In the genomic region with DNA sequence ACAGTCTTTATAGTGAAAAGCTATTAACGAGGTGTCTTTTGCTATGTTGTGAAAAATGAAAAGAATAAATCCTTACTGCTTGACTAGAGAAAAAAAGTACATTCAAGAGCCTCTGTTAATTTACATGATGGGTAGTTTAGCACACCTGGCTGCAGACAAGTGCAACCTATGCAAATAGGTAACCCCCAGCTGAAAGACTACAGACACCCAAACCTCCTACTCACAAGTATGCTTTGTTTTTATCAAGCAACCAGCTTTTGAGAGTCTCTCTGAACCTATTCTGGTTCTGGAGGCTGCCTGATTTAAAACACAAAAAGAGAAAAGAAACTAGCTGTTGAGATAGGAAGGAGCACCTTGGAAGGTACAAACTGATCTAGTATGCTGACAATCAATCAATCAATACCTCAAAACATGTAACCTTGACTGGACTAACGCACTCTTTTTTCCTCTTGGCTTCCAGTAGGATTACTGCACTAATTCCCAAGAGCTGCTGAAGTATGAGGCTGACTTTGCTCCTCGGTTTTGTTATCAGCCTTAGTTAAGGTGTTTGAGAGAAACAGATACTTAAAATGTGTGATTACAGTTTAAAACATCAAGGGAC, we compare ENCODE assay signal across 8 cellular contexts.
DNase-seq lines count a peak whose midpoint lies in the region; ATAC-seq and TF ChIP-seq lines count a peak whose summit lies in the region.

No MANE protein-coding gene starts in this region.

- H3K4me3 ChIP-seq in iPS-18a (ENCODE audit: low read length): peak overlapping the region; percentile 7
- no peak overlapping the region for H3K4me3 ChIP-seq in CD8-positive, alpha-beta memory T cell (ENCODE audit: low read length)

- DNase-seq in GM10248 (ENCODE audit: extremely low spot score) (peak; percentile 26), posterior vena cava (ENCODE audit: low spot score) (no peak), HPDE6-E6E7 (ENCODE audit: extremely low spot score) (no peak)
- DNase-seq in CD8-positive, alpha-beta memory T cell: no peak
- DNase-seq in stimulated activated naive CD8-positive, alpha-beta T cell treated with anti-CD3 and anti-CD28 coated beads, Interleukin-15, amount 100 ng/mL, for 72 hours: no peak

- no peaks in the 10 kb centered on the region for H3K27me3 ChIP-seq in iPS-18a (ENCODE audit: control insufficient read depth, insufficient read depth, low read length)
- H3K27me3 ChIP-seq in CD8-positive, alpha-beta memory T cell (ENCODE audit: insufficient read depth, low read length, poor library complexity, severe bottlenecking): no peaks in the 10 kb centered on the region

- peak; percentile 65 for ATAC-seq in GM21423 (IDR thresholded peaks at IDR 0.05; ENCODE audit: unreplicated experiment)
- ATAC-seq in HG03565 (IDR thresholded peaks at IDR 0.05; ENCODE audit: unreplicated experiment): peak; percentile 78
- no peak for ATAC-seq in stimulated activated naive CD8-positive, alpha-beta T cell treated with anti-CD3 and anti-CD28 coated beads, Interleukin-15, amount 100 ng/mL, for 72 hours

- peaks cover 3 to 15% of the 10 kb centered on the region in 2 donors for H3K27me3 Mint-ChIP-seq in CD8-positive, alpha-beta memory T cell
- H3K27me3 Mint-ChIP-seq in stimulated activated naive CD8-positive, alpha-beta T cell treated with anti-CD3 and anti-CD28 coated beads, Interleukin-15, amount 100 ng/mL, for 72 hours: no peaks in the 10 kb centered on the region

- peak overlapping the region in 1 of 7 donors; percentile 33 for H3K4me3 Mint-ChIP-seq in CD8-positive, alpha-beta memory T cell
- H3K4me3 Mint-ChIP-seq in stimulated activated naive CD8-positive, alpha-beta T cell treated with anti-CD3 and anti-CD28 coated beads, Interleukin-15, amount 100 ng/mL, for 72 hours: peak overlapping the region in 1 of 2 donors; percentile 38

- POLR2A ChIA-PET in GM10248 (lab: Yijun Ruan, JAX): no interaction called here
- POLR2A ChIA-PET in CD8-positive, alpha-beta memory T cell (lab: Charles Lee): no interaction called here

- CTCF ChIA-PET in GM10248 (lab: Yijun Ruan, JAX): interaction anchor here (1.3 to 1.6 kb wide), 3 partner anchors 9 to 222 kb away, joined by 3 to 4 read pairs (median 4); no protein-coding TSS in a partner anchor
- CTCF ChIA-PET in CD8-positive, alpha-beta memory T cell (lab: Charles Lee): no interaction called here

- peaks cover 4% of the 10 kb centered on the region for H3K9me3 ChIP-seq in iPS-18a (ENCODE audit: control insufficient read depth, low read depth, low read length)
- H3K9me3 ChIP-seq in CD8-positive, alpha-beta memory T cell (ENCODE audit: low read length): peaks cover 6% of the 10 kb centered on the region

- H3K36me3 Mint-ChIP-seq in CD8-positive, alpha-beta memory T cell: peaks cover 0 to 10% (median 3%) of the 10 kb centered on the region in 3 donors

- no peak for TF ChIP-seq CTCF in GM10248 (IDR thresholded peaks at IDR 0.05; ENCODE audit: control extremely low read depth, extremely low read depth, low read depth, missing control alignments)

- peaks cover 30% of the 10 kb centered on the region for H3K4me1 ChIP-seq in iPS-18a (ENCODE audit: control insufficient read depth, low read depth, low read length)
- peaks cover 8% of the 10 kb centered on the region for H3K4me1 ChIP-seq in CD8-positive, alpha-beta memory T cell (ENCODE audit: insufficient read depth, low read length)

- intact Hi-C loops in posterior vena cava (cut with DNase I): no loop called here

- peak overlapping the region in 2 of 8 donors; percentile 3 to 47 for H3K27ac Mint-ChIP-seq in CD8-positive, alpha-beta memory T cell
- no peak overlapping the region for H3K27ac Mint-ChIP-seq in stimulated activated naive CD8-positive, alpha-beta T cell treated with anti-CD3 and anti-CD28 coated beads, Interleukin-15, amount 100 ng/mL, for 72 hours

- H3K9ac ChIP-seq in iPS-18a (ENCODE audit: low read length): no peak overlapping the region

- H3K4me1 Mint-ChIP-seq in CD8-positive, alpha-beta memory T cell: peaks cover 9 to 26% (median 16%) of the 10 kb centered on the region in 3 donors
- H3K4me1 Mint-ChIP-seq in stimulated activated naive CD8-positive, alpha-beta T cell treated with anti-CD3 and anti-CD28 coated beads, Interleukin-15, amount 100 ng/mL, for 72 hours: peaks cover 29% of the 10 kb centered on the region

- H3K36me3 ChIP-seq in iPS-18a (ENCODE audit: control insufficient read depth, low read depth, low read length): no peaks in the 10 kb centered on the region
- no peaks in the 10 kb centered on the region for H3K36me3 ChIP-seq in CD8-positive, alpha-beta memory T cell (ENCODE audit: insufficient read depth, low read length)

- H3K9me3 Mint-ChIP-seq in CD8-positive, alpha-beta memory T cell: peaks cover 16 to 26% (median 21%) of the 10 kb centered on the region in 5 donors
- peaks cover 14 to 20% of the 10 kb centered on the region in 2 donors for H3K9me3 Mint-ChIP-seq in stimulated activated naive CD8-positive, alpha-beta T cell treated with anti-CD3 and anti-CD28 coated beads, Interleukin-15, amount 100 ng/mL, for 72 hours

- H3K27ac ChIP-seq in iPS-18a (ENCODE audit: low read length): peak overlapping the region; percentile 60
- no peak overlapping the region for H3K27ac ChIP-seq in CD8-positive, alpha-beta memory T cell (ENCODE audit: low read depth, low read length)
